Comparison of ENCODE assay signal across 1 cellular context in the genomic region with DNA sequence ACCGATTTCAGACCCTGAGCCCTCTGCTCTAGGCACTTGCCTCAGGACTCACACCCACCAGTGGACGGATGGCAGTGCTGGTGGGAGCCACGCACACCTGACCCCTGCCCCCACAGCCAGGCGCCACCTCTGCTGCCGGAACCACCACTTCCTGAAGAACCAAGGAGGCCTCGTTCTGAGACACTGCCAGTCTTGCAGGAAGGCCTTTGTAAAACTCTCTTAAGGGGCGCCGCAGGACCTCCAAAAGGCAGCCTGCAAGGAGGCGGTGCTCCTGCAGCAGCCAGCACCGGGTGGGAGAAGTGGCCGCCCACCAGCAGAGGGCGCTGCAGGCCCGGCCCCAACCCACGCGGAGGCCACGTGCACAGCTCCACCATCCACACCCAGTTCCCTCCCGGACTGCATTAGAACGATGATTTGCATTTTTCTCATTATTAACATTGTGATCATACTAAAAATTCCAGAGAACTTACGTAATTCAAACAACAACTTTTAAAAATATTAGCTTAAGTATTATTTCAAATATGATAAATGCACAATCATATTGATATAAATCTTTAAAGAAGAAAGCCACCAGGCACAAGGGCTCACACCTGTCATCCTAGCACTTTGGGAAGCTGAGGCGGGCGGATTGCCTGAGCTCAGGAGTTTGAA.
TF ChIP-seq lines count a peak whose summit lies in the region.

No MANE protein-coding gene starts in this region.

TF ChIP-seq in K562, 482 proteins besides CTCF, POLR2A, EP300 and RAD21 (continued from another document and continues in another):
- TF ChIP-seq HMBOX1 (IDR thresholded peaks at IDR 0.05) = no peak
- no peak for TF ChIP-seq ATF1 (CRISPR knock-in tag; IDR thresholded peaks at IDR 0.05)
- peak; percentile 73 for TF ChIP-seq ATF1 (tag; IDR thresholded peaks at IDR 0.05)
- TF ChIP-seq STAT6 (CRISPR knock-in tag; IDR thresholded peaks at IDR 0.05) = 0 out of 2 replicates have a peak, but pooled peaks have one; percentile 62
- no peak for TF ChIP-seq TCF15 (CRISPR knock-in tag; IDR thresholded peaks at IDR 0.05)
- TF ChIP-seq, protein P1, sequence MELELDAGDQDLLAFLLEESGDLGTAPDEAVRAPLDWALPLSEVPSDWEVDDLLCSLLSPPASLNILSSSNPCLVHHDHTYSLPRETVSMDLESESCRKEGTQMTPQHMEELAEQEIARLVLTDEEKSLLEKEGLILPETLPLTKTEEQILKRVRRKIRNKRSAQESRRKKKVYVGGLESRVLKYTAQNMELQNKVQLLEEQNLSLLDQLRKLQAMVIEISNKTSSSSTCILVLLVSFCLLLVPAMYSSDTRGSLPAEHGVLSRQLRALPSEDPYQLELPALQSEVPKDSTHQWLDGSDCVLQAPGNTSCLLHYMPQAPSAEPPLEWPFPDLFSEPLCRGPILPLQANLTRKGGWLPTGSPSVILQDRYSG (tag; conservative IDR thresholded peaks at IDR 0.05; ENCODE audit: low read depth) = 0 out of 2 replicates have a peak, but pooled peaks have one; percentile 8
- TF ChIP-seq ZNF24 (IDR thresholded peaks at IDR 0.05) = no peak
- TF ChIP-seq SAFB (IDR thresholded peaks at IDR 0.05; ENCODE audit: borderline replicate concordance, low read depth, low read length) = peak; percentile 24; the same call in 1 of the 2 replicates
- 0 out of 4 replicates have a peak, but pooled peaks of 1 of the 2 experiments have one; percentile 18 for TF ChIP-seq KDM1A (IDR thresholded peaks at IDR 0.05)
- TF ChIP-seq SMARCB1 (IDR thresholded peaks at IDR 0.05; ENCODE audit: insufficient read length, low read depth) = no peak
- TF ChIP-seq DEAF1 (CRISPR knock-in tag; IDR thresholded peaks at IDR 0.05) = peak; percentile 59
- TF ChIP-seq ZNF146 (CRISPR knock-in tag; IDR thresholded peaks at IDR 0.05; ENCODE audit: unreplicated experiment) = peak; percentile 6
- TF ChIP-seq ADNP (tag; IDR thresholded peaks at IDR 0.05) = no peak
- TF ChIP-seq MTF1 (CRISPR knock-in tag; IDR thresholded peaks at IDR 0.05; ENCODE audit: borderline replicate concordance) = no peak
- TF ChIP-seq CEBPB (tag; IDR thresholded peaks at IDR 0.05) = peak; percentile 42
- peak; percentile 84 for TF ChIP-seq CREB3L1 (IDR thresholded peaks at IDR 0.05; ENCODE audit: borderline replicate concordance, low read depth)
- TF ChIP-seq ETV1 (tag; conservative IDR thresholded peaks at IDR 0.05; ENCODE audit: low read depth) = 0 out of 2 replicates have a peak, but pooled peaks have one; percentile 8
- TF ChIP-seq ARID4B (CRISPR knock-in tag; IDR thresholded peaks at IDR 0.05) = peak; percentile 83
- TF ChIP-seq CBX3 (IDR thresholded peaks at IDR 0.05; ENCODE audit: borderline replicate concordance in 1 of 2, low read length in 2 of 2) = peak in 1 of 2 experiments; percentile 91; a peak in 2 of 3 replicates
- TF ChIP-seq BACH1 (tag; IDR thresholded peaks at IDR 0.05) = no peak
- TF ChIP-seq RFX1 (IDR thresholded peaks at IDR 0.05) = no peak
- no peak for TF ChIP-seq NCOA2 (IDR thresholded peaks at IDR 0.05; ENCODE audit: partially characterized antibody in 2 of 2)
- TF ChIP-seq, protein P2, sequence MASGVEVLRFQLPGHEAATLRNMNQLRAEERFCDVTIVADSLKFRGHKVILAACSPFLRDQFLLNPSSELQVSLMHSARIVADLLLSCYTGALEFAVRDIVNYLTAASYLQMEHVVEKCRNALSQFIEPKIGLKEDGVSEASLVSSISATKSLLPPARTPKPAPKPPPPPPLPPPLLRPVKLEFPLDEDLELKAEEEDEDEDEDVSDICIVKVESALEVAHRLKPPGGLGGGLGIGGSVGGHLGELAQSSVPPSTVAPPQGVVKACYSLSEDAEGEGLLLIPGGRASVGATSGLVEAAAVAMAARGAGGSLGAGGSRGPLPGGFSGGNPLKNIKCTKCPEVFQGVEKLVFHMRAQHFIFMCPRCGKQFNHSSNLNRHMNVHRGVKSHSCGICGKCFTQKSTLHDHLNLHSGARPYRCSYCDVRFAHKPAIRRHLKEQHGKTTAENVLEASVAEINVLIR (CRISPR knock-in tag; IDR thresholded peaks at IDR 0.05) = no peak
- TF ChIP-seq ZNF324 (CRISPR knock-in tag; IDR thresholded peaks at IDR 0.05) = no peak
- no peak for TF ChIP-seq ZNF561 (CRISPR knock-in tag; conservative IDR thresholded peaks at IDR 0.05)
- 0 out of 2 replicates have a peak, but pooled peaks have one; percentile 31 for TF ChIP-seq POLR2G (IDR thresholded peaks at IDR 0.05; ENCODE audit: low read depth, low read length)
- no peak for TF ChIP-seq ZNF586 (CRISPR knock-in tag; conservative IDR thresholded peaks at IDR 0.05)
- TF ChIP-seq FOXP1 (CRISPR knock-in tag; IDR thresholded peaks at IDR 0.05) = peak; percentile 94
- TF ChIP-seq CREM (IDR thresholded peaks at IDR 0.05; ENCODE audit: low read depth) = peak; percentile 47
- TF ChIP-seq MXI1 (IDR thresholded peaks at IDR 0.05; ENCODE audit: low read depth, low read length) = peak; percentile 86
- no peak for TF ChIP-seq TSC22D4 (tag; IDR thresholded peaks at IDR 0.05)
- TF ChIP-seq CCNT2 (IDR thresholded peaks at IDR 0.05; ENCODE audit: borderline replicate concordance, extremely low read depth, insufficient read length, low read depth, low read length) = peak; percentile 62
- TF ChIP-seq FIP1L1 (IDR thresholded peaks at IDR 0.05; ENCODE audit: low read depth, low read length, poor library complexity, severe bottlenecking) = no peak
- TF ChIP-seq ELF4 (CRISPR knock-in tag; IDR thresholded peaks at IDR 0.05) = no peak
- TF ChIP-seq SRF (CRISPR knock-in tag; IDR thresholded peaks at IDR 0.05) = no peak; a peak in 1 of 4 replicates
- TF ChIP-seq TBP (optimal IDR thresholded peaks at IDR 0.05; ENCODE audit: low read depth, low read length) = no peak
- TF ChIP-seq NEUROD1 (IDR thresholded peaks at IDR 0.05; ENCODE audit: borderline replicate concordance, low read depth, low read length, partially characterized antibody) = peak; percentile 68
- TF ChIP-seq MTA2 (IDR thresholded peaks at IDR 0.05; ENCODE audit: low read depth) = no peak
- no peak for TF ChIP-seq MIER1 (IDR thresholded peaks at IDR 0.05; ENCODE audit: low read depth)
- no peak for TF ChIP-seq ZNF668 (CRISPR knock-in tag; IDR thresholded peaks at IDR 0.05)
- TF ChIP-seq, protein P3, sequence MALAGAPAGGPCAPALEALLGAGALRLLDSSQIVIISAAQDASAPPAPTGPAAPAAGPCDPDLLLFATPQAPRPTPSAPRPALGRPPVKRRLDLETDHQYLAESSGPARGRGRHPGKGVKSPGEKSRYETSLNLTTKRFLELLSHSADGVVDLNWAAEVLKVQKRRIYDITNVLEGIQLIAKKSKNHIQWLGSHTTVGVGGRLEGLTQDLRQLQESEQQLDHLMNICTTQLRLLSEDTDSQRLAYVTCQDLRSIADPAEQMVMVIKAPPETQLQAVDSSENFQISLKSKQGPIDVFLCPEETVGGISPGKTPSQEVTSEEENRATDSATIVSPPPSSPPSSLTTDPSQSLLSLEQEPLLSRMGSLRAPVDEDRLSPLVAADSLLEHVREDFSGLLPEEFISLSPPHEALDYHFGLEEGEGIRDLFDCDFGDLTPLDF (CRISPR knock-in tag; IDR thresholded peaks at IDR 0.05) = peak; percentile 87
- TF ChIP-seq, protein P4, sequence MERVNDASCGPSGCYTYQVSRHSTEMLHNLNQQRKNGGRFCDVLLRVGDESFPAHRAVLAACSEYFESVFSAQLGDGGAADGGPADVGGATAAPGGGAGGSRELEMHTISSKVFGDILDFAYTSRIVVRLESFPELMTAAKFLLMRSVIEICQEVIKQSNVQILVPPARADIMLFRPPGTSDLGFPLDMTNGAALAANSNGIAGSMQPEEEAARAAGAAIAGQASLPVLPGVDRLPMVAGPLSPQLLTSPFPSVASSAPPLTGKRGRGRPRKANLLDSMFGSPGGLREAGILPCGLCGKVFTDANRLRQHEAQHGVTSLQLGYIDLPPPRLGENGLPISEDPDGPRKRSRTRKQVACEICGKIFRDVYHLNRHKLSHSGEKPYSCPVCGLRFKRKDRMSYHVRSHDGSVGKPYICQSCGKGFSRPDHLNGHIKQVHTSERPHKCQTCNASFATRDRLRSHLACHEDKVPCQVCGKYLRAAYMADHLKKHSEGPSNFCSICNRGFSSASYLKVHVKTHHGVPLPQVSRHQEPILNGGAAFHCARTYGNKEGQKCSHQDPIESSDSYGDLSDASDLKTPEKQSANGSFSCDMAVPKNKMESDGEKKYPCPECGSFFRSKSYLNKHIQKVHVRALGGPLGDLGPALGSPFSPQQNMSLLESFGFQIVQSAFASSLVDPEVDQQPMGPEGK (CRISPR knock-in tag; IDR thresholded peaks at IDR 0.05; ENCODE audit: borderline replicate concordance) = no peak
- no peak for TF ChIP-seq IRF2 (CRISPR knock-in tag; IDR thresholded peaks at IDR 0.05)
- TF ChIP-seq ZNF76 (CRISPR knock-in tag; IDR thresholded peaks at IDR 0.05; ENCODE audit: borderline replicate concordance) = no peak
- peak; percentile 40; the same call in 1 of the 2 replicates for TF ChIP-seq SOX6 (IDR thresholded peaks at IDR 0.05)
